Comparison of ENCODE assay signal across 1 cellular context in genomic region chr10:14185501-14186045, GRCh38.
TF ChIP-seq lines count a peak whose summit lies in the region.

No MANE protein-coding gene starts in this region.

TF ChIP-seq in K562, 482 proteins besides CTCF, POLR2A, EP300 and RAD21 (continued from another document and continues in another):
- TF ChIP-seq THAP12 (CRISPR knock-in tag; IDR thresholded peaks at IDR 0.05) (peak; percentile 99), KHSRP (IDR thresholded peaks at IDR 0.05) (peak; percentile 88), CBX8 (IDR thresholded peaks at IDR 0.05; ENCODE audit: borderline replicate concordance, extremely low read depth, low read depth, low read length, poor library complexity, severe bottlenecking) (no peak), GABPB1 (CRISPR knock-in tag; IDR thresholded peaks at IDR 0.05) (0 out of 2 replicates have a peak, but pooled peaks have one; percentile 16), ZNF586 (CRISPR knock-in tag; conservative IDR thresholded peaks at IDR 0.05) (peak; percentile 97), ZNF699 (CRISPR knock-in tag; IDR thresholded peaks at IDR 0.05; ENCODE audit: insufficient replicate concordance) (no peak), TFAP4 (CRISPR knock-in tag; IDR thresholded peaks at IDR 0.05; ENCODE audit: borderline replicate concordance) (peak; percentile 57; the same call in 1 of the 2 replicates), HOXB6 (CRISPR knock-in tag; IDR thresholded peaks at IDR 0.05; ENCODE audit: borderline replicate concordance) (peak; percentile 100), EWSR1 (IDR thresholded peaks at IDR 0.05; ENCODE audit: borderline replicate concordance, low read depth, partially characterized antibody) (peak; percentile 99), ZNF253 (CRISPR knock-in tag; conservative IDR thresholded peaks at IDR 0.05) (peak; percentile 100), RBFOX2 (IDR thresholded peaks at IDR 0.05; ENCODE audit: low read depth, low read length) (peak; percentile 85), NONO (IDR thresholded peaks at IDR 0.05; ENCODE audit: low read depth in 2 of 2, low read length in 1 of 2) (peak; percentile 74 to 92; a peak in 3 of 4 replicates), ZC3H8 (IDR thresholded peaks at IDR 0.05) (peak; percentile 98), LCOR (CRISPR knock-in tag; IDR thresholded peaks at IDR 0.05) (peak; percentile 68; the same call in 1 of the 2 replicates), E2F5 (CRISPR knock-in tag; IDR thresholded peaks at IDR 0.05) (no peak), SNAPC5 (CRISPR knock-in tag; IDR thresholded peaks at IDR 0.05) (no peak), CEBPZ (IDR thresholded peaks at IDR 0.05; ENCODE audit: borderline replicate concordance, low read depth, low read length) (peak; percentile 70), CREB3 (tag; conservative IDR thresholded peaks at IDR 0.05; ENCODE audit: low read depth) (no peak), CREM (IDR thresholded peaks at IDR 0.05; ENCODE audit: low read depth) (peak; percentile 70), ZNF592 (IDR thresholded peaks at IDR 0.05) (0 out of 2 replicates have a peak, but pooled peaks have one; percentile 1), FOXA1 (IDR thresholded peaks at IDR 0.05; ENCODE audit: borderline replicate concordance) (no peak), CGGBP1 (CRISPR knock-in tag; IDR thresholded peaks at IDR 0.05) (peak; percentile 100), RREB1 (CRISPR knock-in tag; IDR thresholded peaks at IDR 0.05) (peak; percentile 53; the same call in 1 of the 2 replicates), CSDE1 (IDR thresholded peaks at IDR 0.05) (peak in 1 of 2 experiments; percentile 98; a peak in 2 of 4 replicates), POLR3A (IDR thresholded peaks at IDR 0.05; ENCODE audit: borderline replicate concordance, extremely low read depth, insufficient read depth, insufficient read length) (no peak), MLX (CRISPR knock-in tag; conservative IDR thresholded peaks at IDR 0.05) (peak; percentile 85 to 99), ZNF436 (CRISPR knock-in tag; IDR thresholded peaks at IDR 0.05) (peak; percentile 89), TCF3 (CRISPR knock-in tag; IDR thresholded peaks at IDR 0.05) (no peak), ESRRB (CRISPR knock-in tag; IDR thresholded peaks at IDR 0.05; ENCODE audit: borderline replicate concordance) (peak; percentile 100), KDM2B (CRISPR knock-in tag; IDR thresholded peaks at IDR 0.05) (no peak), OTX1 (CRISPR knock-in tag; IDR thresholded peaks at IDR 0.05) (peak; percentile 100), ZNF589 (CRISPR knock-in tag; IDR thresholded peaks at IDR 0.05; ENCODE audit: low read depth) (0 out of 2 replicates have a peak, but pooled peaks have one; percentile 20), ZNF655 (CRISPR knock-in tag; IDR thresholded peaks at IDR 0.05) (peak; percentile 97), MCM5 (IDR thresholded peaks at IDR 0.05; ENCODE audit: low read depth) (no peak), PHB (CRISPR knock-in tag; IDR thresholded peaks at IDR 0.05) (peak; percentile 100), ZNF785 (CRISPR knock-in tag; IDR thresholded peaks at IDR 0.05) (no peak)
